Comparison of ENCODE assay signal across 10 cellular contexts in the genomic region with DNA sequence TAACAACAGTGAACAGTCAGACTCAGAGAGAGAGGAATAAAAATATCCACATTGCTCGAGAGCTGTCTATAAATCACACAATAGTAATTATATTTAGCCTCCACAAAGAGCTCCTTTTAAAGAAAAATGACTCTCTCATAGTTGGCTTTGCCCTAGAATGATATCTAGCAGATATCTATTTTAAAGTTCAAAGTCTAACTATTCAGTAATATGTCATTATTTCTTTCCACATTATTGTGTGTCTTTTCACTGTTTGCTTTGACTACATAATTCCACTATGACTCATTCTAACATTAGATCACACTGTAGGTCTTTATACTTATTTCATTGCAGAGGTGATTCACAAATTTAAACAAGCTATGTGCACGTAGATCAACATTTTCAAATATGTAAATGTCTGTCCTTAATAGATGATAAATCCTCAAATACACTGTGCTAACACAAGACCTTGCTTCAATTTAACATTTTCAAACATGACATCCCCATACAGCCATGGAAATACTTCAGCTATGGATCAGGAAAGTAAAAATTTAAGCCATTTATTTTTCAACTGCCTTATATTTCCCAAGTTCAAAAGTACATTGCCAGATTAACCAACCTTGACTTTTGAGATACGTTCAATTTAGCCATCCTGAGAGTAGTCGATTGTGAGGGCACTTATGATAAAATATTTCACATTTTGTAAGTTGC.
A peak's percentile ranks its signal among the peaks of the same experiment; 100 is the strongest.
DNase-seq lines count a peak whose midpoint lies in the region; ATAC-seq and TF ChIP-seq lines count a peak whose summit lies in the region.
"Had no signal": no experiment of that assay in that cellular context is flagged by ENCODE, and none has a peak within 500 bp of the region (broad histone marks: within the 10 kb centered on the region; RNA-seq: fewer than 3 reads in every experiment).

No MANE protein-coding gene starts in this region.

- H3K27ac ChIP-seq in body of pancreas = peak overlapping the region; percentile 3 to 62 (median 38)

- peak in 1 of 3 donors; percentile 7 for TF ChIP-seq POLR2A in body of pancreas (IDR thresholded peaks at IDR 0.05)

- 16 to 28% methylated on average over 4 of the region's 4 CpGs for WGBS in body of pancreas, 2 donors

- peak; percentile 49 for DNase-seq in AG08395 (ENCODE audit: low spot score)
- peak; percentile 63 for DNase-seq in HS-5 (ENCODE audit: low read depth)
- DNase-seq in body of pancreas = no peak
- DNase-seq in lung microvascular endothelial cell (ENCODE audit: low read depth in 2 of 2) = peak; percentile 91 to 93
- no peak for DNase-seq in head of caudate nucleus
- no peak for DNase-seq in activated naive CD4-positive, alpha-beta T cell treated with anti-CD3 and anti-CD28 coated beads, Interleukin-2, amount 50 U/mL, for 16 hours
- no peak for DNase-seq in DMS79 treated with DMSO at 0.1 percent for 48 hours (lab: John Stamatoyannopoulos, UW)
- DNase-seq: erythroblast, right cardiac atrium had no signal

- no peaks in the 10 kb centered on the region for H3K27me3 ChIP-seq in body of pancreas

- intact Hi-C loops in body of pancreas (cut with DNase I) = no loop called here
- intact Hi-C loops in head of caudate nucleus (cut with DNase I) = no loop called here

- H3K9me3 ChIP-seq in body of pancreas = no peaks in the 10 kb centered on the region

- ATAC-seq in body of pancreas = peak; percentile 95
- no peak for ATAC-seq in GM19351 (IDR thresholded peaks at IDR 0.05; ENCODE audit: unreplicated experiment)
- ATAC-seq: right cardiac atrium had no signal

- no peaks in the 10 kb centered on the region for H3K36me3 ChIP-seq in body of pancreas (replicated peaks in 1 of 2; ENCODE audit: insufficient read depth in 1 of 2, low read depth in 2 of 2)

- no peak for TF ChIP-seq CTCF in body of pancreas (IDR thresholded peaks at IDR 0.05)

- no peak overlapping the region for H3K4me3 ChIP-seq in body of pancreas

- H3K4me1 ChIP-seq in body of pancreas = peaks cover 4% of the 10 kb centered on the region

Comparison
In these comparisons a context has a peak if more than half of its experiments do, and no peak if none do; other contexts are left out.
1. DNase-seq: peak in AG08395 (single experiment), HS-5 (single experiment) and lung microvascular endothelial cell (2 of 2); none in body of pancreas (0 of 4), head of caudate nucleus (0 of 42), activated naive CD4-positive, alpha-beta T cell treated with anti-CD3 and anti-CD28 coated beads, Interleukin-2, amount 50 U/mL, for 16 hours (single experiment) and DMS79 treated with DMSO at 0.1 percent for 48 hours (single experiment).